Comparison of ENCODE assay signal across 38 cellular contexts in the genomic region with DNA sequence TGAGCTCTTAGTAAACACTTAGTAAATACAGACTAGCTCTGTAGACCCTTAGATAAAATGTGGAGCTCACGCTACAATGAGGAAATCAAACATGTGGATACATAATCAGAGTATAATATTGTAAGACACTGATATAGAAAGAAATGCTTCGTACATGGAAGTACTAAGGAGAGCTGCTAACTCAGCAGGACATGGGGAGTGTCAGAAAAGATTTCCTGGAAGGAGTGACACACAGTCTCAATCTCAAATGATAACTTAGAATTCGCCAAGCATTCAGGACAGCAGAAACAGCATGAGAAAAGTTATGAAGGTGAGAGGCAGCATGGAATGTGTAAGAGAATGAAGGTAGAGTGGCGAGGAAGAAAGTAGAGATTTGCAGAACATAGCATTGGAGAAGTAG.
"Had no signal": no experiment of that assay in that cellular context is flagged by ENCODE, and none has a peak within 500 bp of the region (broad histone marks: within the 10 kb centered on the region; RNA-seq: fewer than 3 reads in every experiment).

No MANE protein-coding gene starts in this region.

- H3K4me1 ChIP-seq: adrenal gland, ascending aorta, breast epithelium had no signal

- H3K4me3 Mint-ChIP-seq: activated naive CD4-positive, alpha-beta T cell treated with anti-CD3 and anti-CD28 coated beads for 36 hours; activated naive CD4-positive, alpha-beta T cell treated with anti-CD3 and anti-CD28 coated beads, Interleukin-2, amount 10 ng/mL, durations not matched to agents 7 days and 5 days; activated naive CD4-positive, alpha-beta T cell treated with anti-CD3 and anti-CD28 coated beads, Interleukin-2, amount 50 U/mL, for 24 hours; activated naive CD8-positive, alpha-beta T cell treated with anti-CD3 and anti-CD28 coated beads for 36 hours; activated naive CD8-positive, alpha-beta T cell treated with anti-CD3 and anti-CD28 coated beads, Interleukin-2, amount 10 ng/mL, durations not matched to agents 7 days and 5 days; activated T-cell treated with anti-CD3 and anti-CD28 coated beads, Interleukin-2, amount 50 U/mL, for 24 hours; activated T-cell treated with anti-CD3 and anti-CD28 coated beads, Interleukin-2, amount 50 U/mL, for 4 hours; activated T-cell treated with anti-CD3 and anti-CD28 coated beads, Interleukin-2, amount 50 U/mL, for 72 hours; activated T-helper 1 cell treated with anti-CD3 and anti-CD28 coated beads, Interleukin-12 subunit alpha, Interleukin-12 subunit beta, Interleukin-2, Interleukin-4 antibody, amounts not matched to agents 30 ng/mL and 10 ng/mL and 1 ng/mL, durations not matched to agents 14 hours and 24 hours and 36 hours; activated T-helper 17 cell treated with anti-CD3 and anti-CD28 coated beads, Interleukin-2, amount 50 U/mL, for 72 hours; brain; central memory CD8-positive, alpha-beta T cell had no signal

- ATAC-seq: activated naive CD4-positive, alpha-beta T cell treated with anti-CD3 and anti-CD28 coated beads, Interleukin-2, amount 50 U/mL, for 72 hours; activated T-cell treated with anti-CD3 and anti-CD28 coated beads, Interleukin-2, amount 50 U/mL, for 4 hours; activated T-cell treated with anti-CD3 and anti-CD28 coated beads, Interleukin-2, amount 50 U/mL, for 72 hours; activated T-helper 17 cell treated with anti-CD3 and anti-CD28 coated beads, Interleukin-2, amount 50 U/mL, for 72 hours; body of pancreas had no signal

- H3K9me3 ChIP-seq: adrenal gland, ascending aorta, body of pancreas, breast epithelium had no signal

- H3K27ac Mint-ChIP-seq: activated naive CD4-positive, alpha-beta T cell treated with anti-CD3 and anti-CD28 coated beads for 36 hours; activated naive CD4-positive, alpha-beta T cell treated with anti-CD3 and anti-CD28 coated beads, Interleukin-2, amount 10 ng/mL, durations not matched to agents 7 days and 5 days; activated naive CD4-positive, alpha-beta T cell treated with anti-CD3 and anti-CD28 coated beads, Interleukin-2, amount 50 U/mL, for 24 hours; activated naive CD4-positive, alpha-beta T cell treated with anti-CD3 and anti-CD28 coated beads, Interleukin-2, amount 50 U/mL, for 72 hours; activated naive CD8-positive, alpha-beta T cell treated with anti-CD3 and anti-CD28 coated beads for 36 hours; activated naive CD8-positive, alpha-beta T cell treated with anti-CD3 and anti-CD28 coated beads, Interleukin-2, amount 10 ng/mL, durations not matched to agents 7 days and 5 days; activated T-cell treated with anti-CD3 and anti-CD28 coated beads, Interleukin-2, amount 50 U/mL, for 24 hours; activated T-cell treated with anti-CD3 and anti-CD28 coated beads, Interleukin-2, amount 50 U/mL, for 72 hours; activated T-helper 1 cell treated with anti-CD3 and anti-CD28 coated beads, Interleukin-12 subunit alpha, Interleukin-12 subunit beta, Interleukin-2, Interleukin-4 antibody, amounts not matched to agents 30 ng/mL and 10 ng/mL and 1 ng/mL, durations not matched to agents 14 hours and 24 hours and 36 hours; activated T-helper 17 cell treated with anti-CD3 and anti-CD28 coated beads, Interleukin-2, amount 50 U/mL, for 72 hours; activated T-helper 2 cell treated with anti-CD3 and anti-CD28 coated beads, Interferon-gamma antibody, Interleukin-2, Interleukin-4, amounts not matched to agents 10 μg/mL and 5 μg/mL and 100 μg/mL, durations not matched to agents 14 hours and 24 hours and 36 hours; brain had no signal

- H3K9me3 Mint-ChIP-seq: activated naive CD4-positive, alpha-beta T cell treated with anti-CD3 and anti-CD28 coated beads for 36 hours; activated naive CD4-positive, alpha-beta T cell treated with anti-CD3 and anti-CD28 coated beads, Interleukin-2, amount 10 ng/mL, durations not matched to agents 7 days and 5 days; activated naive CD4-positive, alpha-beta T cell treated with anti-CD3 and anti-CD28 coated beads, Interleukin-2, amount 50 U/mL, for 24 hours; activated naive CD4-positive, alpha-beta T cell treated with anti-CD3 and anti-CD28 coated beads, Interleukin-2, amount 50 U/mL, for 72 hours; activated naive CD8-positive, alpha-beta T cell treated with anti-CD3 and anti-CD28 coated beads for 36 hours; activated naive CD8-positive, alpha-beta T cell treated with anti-CD3 and anti-CD28 coated beads, Interleukin-2, amount 10 ng/mL, durations not matched to agents 7 days and 5 days; activated T-cell treated with anti-CD3 and anti-CD28 coated beads, Interleukin-2, amount 50 U/mL, for 24 hours; activated T-cell treated with anti-CD3 and anti-CD28 coated beads, Interleukin-2, amount 50 U/mL, for 4 hours; activated T-cell treated with anti-CD3 and anti-CD28 coated beads, Interleukin-2, amount 50 U/mL, for 72 hours; activated T-helper 1 cell treated with anti-CD3 and anti-CD28 coated beads, Interleukin-12 subunit alpha, Interleukin-12 subunit beta, Interleukin-2, Interleukin-4 antibody, amounts not matched to agents 30 ng/mL and 10 ng/mL and 1 ng/mL, durations not matched to agents 14 hours and 24 hours and 36 hours; activated T-helper 17 cell treated with anti-CD3 and anti-CD28 coated beads, Interleukin-2, amount 50 U/mL, for 72 hours; activated T-helper 2 cell treated with anti-CD3 and anti-CD28 coated beads, Interferon-gamma antibody, Interleukin-2, Interleukin-4, amounts not matched to agents 10 μg/mL and 5 μg/mL and 100 μg/mL, durations not matched to agents 14 hours and 24 hours and 36 hours; central memory CD8-positive, alpha-beta T cell had no signal

- H3K4me3 ChIP-seq: adrenal gland, ascending aorta, body of pancreas, breast epithelium, cardiac muscle cell had no signal

- FAIRE-seq: astrocyte, bronchial epithelial cell had no signal

- H3K27ac ChIP-seq: adrenal gland, ascending aorta, brain microvascular endothelial cell, breast epithelium, cardiac muscle cell had no signal

- H3K4me1 Mint-ChIP-seq: activated naive CD4-positive, alpha-beta T cell treated with anti-CD3 and anti-CD28 coated beads, Interleukin-2, amount 10 ng/mL, durations not matched to agents 7 days and 5 days; activated naive CD4-positive, alpha-beta T cell treated with anti-CD3 and anti-CD28 coated beads, Interleukin-2, amount 50 U/mL, for 24 hours; activated naive CD8-positive, alpha-beta T cell treated with anti-CD3 and anti-CD28 coated beads for 36 hours; activated naive CD8-positive, alpha-beta T cell treated with anti-CD3 and anti-CD28 coated beads, Interleukin-2, amount 10 ng/mL, durations not matched to agents 7 days and 5 days; activated T-helper 17 cell treated with anti-CD3 and anti-CD28 coated beads, Interleukin-2, amount 50 U/mL, for 72 hours; brain; central memory CD8-positive, alpha-beta T cell had no signal

- H3K36me3 Mint-ChIP-seq: activated naive CD4-positive, alpha-beta T cell treated with anti-CD3 and anti-CD28 coated beads, Interleukin-2, amount 10 ng/mL, durations not matched to agents 7 days and 5 days; activated naive CD4-positive, alpha-beta T cell treated with anti-CD3 and anti-CD28 coated beads, Interleukin-2, amount 50 U/mL, for 24 hours; activated naive CD4-positive, alpha-beta T cell treated with anti-CD3 and anti-CD28 coated beads, Interleukin-2, amount 50 U/mL, for 72 hours; activated naive CD8-positive, alpha-beta T cell treated with anti-CD3 and anti-CD28 coated beads for 36 hours; activated naive CD8-positive, alpha-beta T cell treated with anti-CD3 and anti-CD28 coated beads, Interleukin-2, amount 10 ng/mL, durations not matched to agents 7 days and 5 days; brain had no signal

- DNase-seq: activated effector memory CD4-positive, alpha-beta T cell treated with anti-CD3 and anti-CD28 coated beads, Interleukin-2, amount 50 U/mL, for 16 hours; activated effector memory CD4-positive, alpha-beta T cell treated with Interleukin-2 at 50 U/mL for 16 hours; activated gamma-delta T cell; activated gamma-delta T cell treated with Interleukin-2 at 50 U/mL for 16 hours; activated naive CD4-positive, alpha-beta T cell; activated naive CD4-positive, alpha-beta T cell treated with anti-CD3 and anti-CD28 coated beads for 36 hours; activated naive CD4-positive, alpha-beta T cell treated with anti-CD3 and anti-CD28 coated beads, Interleukin-2, amount 10 ng/mL, durations not matched to agents 7 days and 5 days; activated naive CD4-positive, alpha-beta T cell treated with anti-CD3 and anti-CD28 coated beads, Interleukin-2, amount 50 U/mL, for 16 hours; activated naive CD4-positive, alpha-beta T cell treated with Interleukin-2 at 50 U/mL for 16 hours; activated naive CD8-positive, alpha-beta T cell treated with anti-CD3 and anti-CD28 coated beads for 36 hours; activated naive CD8-positive, alpha-beta T cell treated with anti-CD3 and anti-CD28 coated beads, Interleukin-2, amount 10 ng/mL, durations not matched to agents 7 days and 5 days; activated T-cell treated with anti-CD3 and anti-CD28 coated beads, Interleukin-2, amount 50 U/mL, for 1 hour; activated T-cell treated with anti-CD3 and anti-CD28 coated beads, Interleukin-2, amount 50 U/mL, for 24 hours; activated T-cell treated with anti-CD3 and anti-CD28 coated beads, Interleukin-2, amount 50 U/mL, for 4 hours; activated T-cell treated with anti-CD3 and anti-CD28 coated beads, Interleukin-2, amount 50 U/mL, for 48 hours; activated T-cell treated with anti-CD3 and anti-CD28 coated beads, Interleukin-2, amount 50 U/mL, for 72 hours; adrenal gland; amniotic stem cell; amygdala; anterior cingulate cortex; aorta; body of pancreas; brain microvascular endothelial cell; caudate nucleus; central memory CD4-positive, alpha-beta T cell; cerebellar nuclear complex had no signal
